In the genomic region with DNA sequence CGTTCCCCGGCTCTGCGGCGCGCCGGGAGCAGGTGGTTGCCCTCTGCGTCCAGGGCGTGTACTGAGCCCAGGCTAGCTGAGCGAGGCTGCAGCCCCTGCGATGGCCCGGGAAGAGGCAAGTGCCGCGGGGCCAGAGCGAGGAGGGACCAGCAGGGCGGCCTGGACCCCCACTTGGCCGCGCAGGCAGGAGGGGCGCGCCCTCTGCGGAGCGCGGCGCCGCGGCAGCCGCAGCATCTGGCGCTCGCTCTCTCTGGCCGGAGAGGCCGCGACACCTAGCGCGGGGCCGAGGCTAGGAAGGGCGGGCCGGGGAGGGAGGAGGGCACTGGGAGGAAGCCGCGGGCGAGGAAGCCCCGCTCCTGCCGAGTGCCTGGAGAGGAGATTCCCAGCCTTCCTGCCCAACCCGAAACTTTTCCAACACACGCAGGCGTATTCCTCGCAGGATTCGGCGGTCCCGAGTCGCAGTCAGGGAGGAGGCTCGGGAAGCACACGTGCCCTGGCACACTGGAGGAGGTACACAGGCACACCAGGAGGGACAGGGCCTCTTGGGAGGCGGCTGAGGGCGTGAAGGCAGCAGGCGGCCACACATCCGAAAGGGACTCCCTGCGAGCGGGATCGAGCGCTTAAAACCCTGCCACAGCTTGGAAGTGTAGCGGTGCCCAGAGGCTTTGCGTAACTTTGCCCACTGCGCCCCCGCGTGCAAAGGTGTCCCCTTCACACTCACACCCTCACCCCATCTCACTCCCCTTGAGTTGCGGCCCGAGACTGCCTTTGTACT, we compare ENCODE assay signal across 1 cellular context.
TF ChIP-seq lines count a peak whose summit lies in the region.

No MANE protein-coding gene starts in this region.

TF ChIP-seq in HepG2, 621 proteins besides CTCF, POLR2A, EP300 and RAD21 (continued from another document and continues in another):
- TF ChIP-seq, protein P1, sequence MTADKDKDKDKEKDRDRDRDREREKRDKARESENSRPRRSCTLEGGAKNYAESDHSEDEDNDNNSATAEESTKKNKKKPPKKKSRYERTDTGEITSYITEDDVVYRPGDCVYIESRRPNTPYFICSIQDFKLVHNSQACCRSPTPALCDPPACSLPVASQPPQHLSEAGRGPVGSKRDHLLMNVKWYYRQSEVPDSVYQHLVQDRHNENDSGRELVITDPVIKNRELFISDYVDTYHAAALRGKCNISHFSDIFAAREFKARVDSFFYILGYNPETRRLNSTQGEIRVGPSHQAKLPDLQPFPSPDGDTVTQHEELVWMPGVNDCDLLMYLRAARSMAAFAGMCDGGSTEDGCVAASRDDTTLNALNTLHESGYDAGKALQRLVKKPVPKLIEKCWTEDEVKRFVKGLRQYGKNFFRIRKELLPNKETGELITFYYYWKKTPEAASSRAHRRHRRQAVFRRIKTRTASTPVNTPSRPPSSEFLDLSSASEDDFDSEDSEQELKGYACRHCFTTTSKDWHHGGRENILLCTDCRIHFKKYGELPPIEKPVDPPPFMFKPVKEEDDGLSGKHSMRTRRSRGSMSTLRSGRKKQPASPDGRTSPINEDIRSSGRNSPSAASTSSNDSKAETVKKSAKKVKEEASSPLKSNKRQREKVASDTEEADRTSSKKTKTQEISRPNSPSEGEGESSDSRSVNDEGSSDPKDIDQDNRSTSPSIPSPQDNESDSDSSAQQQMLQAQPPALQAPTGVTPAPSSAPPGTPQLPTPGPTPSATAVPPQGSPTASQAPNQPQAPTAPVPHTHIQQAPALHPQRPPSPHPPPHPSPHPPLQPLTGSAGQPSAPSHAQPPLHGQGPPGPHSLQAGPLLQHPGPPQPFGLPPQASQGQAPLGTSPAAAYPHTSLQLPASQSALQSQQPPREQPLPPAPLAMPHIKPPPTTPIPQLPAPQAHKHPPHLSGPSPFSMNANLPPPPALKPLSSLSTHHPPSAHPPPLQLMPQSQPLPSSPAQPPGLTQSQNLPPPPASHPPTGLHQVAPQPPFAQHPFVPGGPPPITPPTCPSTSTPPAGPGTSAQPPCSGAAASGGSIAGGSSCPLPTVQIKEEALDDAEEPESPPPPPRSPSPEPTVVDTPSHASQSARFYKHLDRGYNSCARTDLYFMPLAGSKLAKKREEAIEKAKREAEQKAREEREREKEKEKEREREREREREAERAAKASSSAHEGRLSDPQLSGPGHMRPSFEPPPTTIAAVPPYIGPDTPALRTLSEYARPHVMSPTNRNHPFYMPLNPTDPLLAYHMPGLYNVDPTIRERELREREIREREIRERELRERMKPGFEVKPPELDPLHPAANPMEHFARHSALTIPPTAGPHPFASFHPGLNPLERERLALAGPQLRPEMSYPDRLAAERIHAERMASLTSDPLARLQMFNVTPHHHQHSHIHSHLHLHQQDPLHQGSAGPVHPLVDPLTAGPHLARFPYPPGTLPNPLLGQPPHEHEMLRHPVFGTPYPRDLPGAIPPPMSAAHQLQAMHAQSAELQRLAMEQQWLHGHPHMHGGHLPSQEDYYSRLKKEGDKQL (CRISPR knock-in tag; IDR thresholded peaks at IDR 0.05; ENCODE audit: low read depth) = no peak
- TF ChIP-seq CHD2 (IDR thresholded peaks at IDR 0.05; ENCODE audit: low read depth, low read length) (0 out of 2 replicates have a peak, but pooled peaks have one; percentile 25), SOX13 (IDR thresholded peaks at IDR 0.05) (no peak), SOX13 (CRISPR knock-in tag; conservative IDR thresholded peaks at IDR 0.05 in 1 of 2, IDR thresholded peaks at IDR 0.05 in 1 of 2) (no peak; a peak in 1 of 4 replicates), ZNF850 (CRISPR knock-in tag; conservative IDR thresholded peaks at IDR 0.05) (no peak), SRSF1 (optimal IDR thresholded peaks at IDR 0.05; ENCODE audit: low read depth, low read length) (no peak), ZNF251 (CRISPR knock-in tag; IDR thresholded peaks at IDR 0.05) (0 out of 2 replicates have a peak, but pooled peaks have one; percentile 44), PITX1 (CRISPR knock-in tag; IDR thresholded peaks at IDR 0.05) (no peak), ZNF670 (CRISPR knock-in tag; IDR thresholded peaks at IDR 0.05; ENCODE audit: borderline replicate concordance) (no peak), SPEN (CRISPR knock-in tag; IDR thresholded peaks at IDR 0.05; ENCODE audit: low read depth) (no peak), MTA3 (CRISPR knock-in tag; IDR thresholded peaks at IDR 0.05) (no peak), NPAS2 (CRISPR knock-in tag; IDR thresholded peaks at IDR 0.05; ENCODE audit: borderline replicate concordance) (no peak), ZNF205 (CRISPR knock-in tag; IDR thresholded peaks at IDR 0.05) (0 out of 2 replicates have a peak, but pooled peaks have one; percentile 26), ZNF883 (CRISPR knock-in tag; IDR thresholded peaks at IDR 0.05; ENCODE audit: not compliant biosample characterization) (peak; percentile 76), HBP1 (CRISPR knock-in tag; IDR thresholded peaks at IDR 0.05; ENCODE audit: low read depth) (no peak), GMEB1 (CRISPR knock-in tag; IDR thresholded peaks at IDR 0.05; ENCODE audit: borderline replicate concordance) (no peak), ZNF891 (CRISPR knock-in tag; IDR thresholded peaks at IDR 0.05) (peak; percentile 63; the same call in 1 of the 2 replicates), ZNF639 (CRISPR knock-in tag; conservative IDR thresholded peaks at IDR 0.05) (no peak), ZSCAN5A (CRISPR knock-in tag; IDR thresholded peaks at IDR 0.05; ENCODE audit: borderline replicate concordance) (no peak), SALL2 (CRISPR knock-in tag; IDR thresholded peaks at IDR 0.05) (0 out of 2 replicates have a peak, but pooled peaks have one; percentile 54), KLF9 (CRISPR knock-in tag; IDR thresholded peaks at IDR 0.05; ENCODE audit: low read depth) (no peak), ARID3A (IDR thresholded peaks at IDR 0.05; ENCODE audit: low read depth, low read length) (no peak), ZNF331 (CRISPR knock-in tag; IDR thresholded peaks at IDR 0.05) (0 out of 2 replicates have a peak, but pooled peaks have one; percentile 15)
- TF ChIP-seq, protein P2, sequence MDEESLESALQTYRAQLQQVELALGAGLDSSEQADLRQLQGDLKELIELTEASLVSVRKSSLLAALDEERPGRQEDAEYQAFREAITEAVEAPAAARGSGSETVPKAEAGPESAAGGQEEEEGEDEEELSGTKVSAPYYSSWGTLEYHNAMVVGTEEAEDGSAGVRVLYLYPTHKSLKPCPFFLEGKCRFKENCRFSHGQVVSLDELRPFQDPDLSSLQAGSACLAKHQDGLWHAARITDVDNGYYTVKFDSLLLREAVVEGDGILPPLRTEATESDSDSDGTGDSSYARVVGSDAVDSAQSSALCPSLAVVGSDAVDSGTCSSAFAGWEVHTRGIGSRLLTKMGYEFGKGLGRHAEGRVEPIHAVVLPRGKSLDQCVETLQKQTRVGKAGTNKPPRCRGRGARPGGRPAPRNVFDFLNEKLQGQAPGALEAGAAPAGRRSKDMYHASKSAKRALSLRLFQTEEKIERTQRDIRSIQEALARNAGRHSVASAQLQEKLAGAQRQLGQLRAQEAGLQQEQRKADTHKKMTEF (CRISPR knock-in tag; IDR thresholded peaks at IDR 0.05) = peak; percentile 67; the same call in 1 of the 2 replicates
- TF ChIP-seq, protein P3, sequence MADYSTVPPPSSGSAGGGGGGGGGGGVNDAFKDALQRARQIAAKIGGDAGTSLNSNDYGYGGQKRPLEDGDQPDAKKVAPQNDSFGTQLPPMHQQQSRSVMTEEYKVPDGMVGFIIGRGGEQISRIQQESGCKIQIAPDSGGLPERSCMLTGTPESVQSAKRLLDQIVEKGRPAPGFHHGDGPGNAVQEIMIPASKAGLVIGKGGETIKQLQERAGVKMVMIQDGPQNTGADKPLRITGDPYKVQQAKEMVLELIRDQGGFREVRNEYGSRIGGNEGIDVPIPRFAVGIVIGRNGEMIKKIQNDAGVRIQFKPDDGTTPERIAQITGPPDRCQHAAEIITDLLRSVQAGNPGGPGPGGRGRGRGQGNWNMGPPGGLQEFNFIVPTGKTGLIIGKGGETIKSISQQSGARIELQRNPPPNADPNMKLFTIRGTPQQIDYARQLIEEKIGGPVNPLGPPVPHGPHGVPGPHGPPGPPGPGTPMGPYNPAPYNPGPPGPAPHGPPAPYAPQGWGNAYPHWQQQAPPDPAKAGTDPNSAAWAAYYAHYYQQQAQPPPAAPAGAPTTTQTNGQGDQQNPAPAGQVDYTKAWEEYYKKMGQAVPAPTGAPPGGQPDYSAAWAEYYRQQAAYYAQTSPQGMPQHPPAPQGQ (CRISPR knock-in tag; IDR thresholded peaks at IDR 0.05; ENCODE audit: borderline replicate concordance) = no peak
- TF ChIP-seq, protein P4, sequence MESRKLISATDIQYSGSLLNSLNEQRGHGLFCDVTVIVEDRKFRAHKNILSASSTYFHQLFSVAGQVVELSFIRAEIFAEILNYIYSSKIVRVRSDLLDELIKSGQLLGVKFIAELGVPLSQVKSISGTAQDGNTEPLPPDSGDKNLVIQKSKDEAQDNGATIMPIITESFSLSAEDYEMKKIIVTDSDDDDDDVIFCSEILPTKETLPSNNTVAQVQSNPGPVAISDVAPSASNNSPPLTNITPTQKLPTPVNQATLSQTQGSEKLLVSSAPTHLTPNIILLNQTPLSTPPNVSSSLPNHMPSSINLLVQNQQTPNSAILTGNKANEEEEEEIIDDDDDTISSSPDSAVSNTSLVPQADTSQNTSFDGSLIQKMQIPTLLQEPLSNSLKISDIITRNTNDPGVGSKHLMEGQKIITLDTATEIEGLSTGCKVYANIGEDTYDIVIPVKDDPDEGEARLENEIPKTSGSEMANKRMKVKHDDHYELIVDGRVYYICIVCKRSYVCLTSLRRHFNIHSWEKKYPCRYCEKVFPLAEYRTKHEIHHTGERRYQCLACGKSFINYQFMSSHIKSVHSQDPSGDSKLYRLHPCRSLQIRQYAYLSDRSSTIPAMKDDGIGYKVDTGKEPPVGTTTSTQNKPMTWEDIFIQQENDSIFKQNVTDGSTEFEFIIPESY (CRISPR knock-in tag; IDR thresholded peaks at IDR 0.05) = peak; percentile 87
- TF ChIP-seq, protein P5, sequence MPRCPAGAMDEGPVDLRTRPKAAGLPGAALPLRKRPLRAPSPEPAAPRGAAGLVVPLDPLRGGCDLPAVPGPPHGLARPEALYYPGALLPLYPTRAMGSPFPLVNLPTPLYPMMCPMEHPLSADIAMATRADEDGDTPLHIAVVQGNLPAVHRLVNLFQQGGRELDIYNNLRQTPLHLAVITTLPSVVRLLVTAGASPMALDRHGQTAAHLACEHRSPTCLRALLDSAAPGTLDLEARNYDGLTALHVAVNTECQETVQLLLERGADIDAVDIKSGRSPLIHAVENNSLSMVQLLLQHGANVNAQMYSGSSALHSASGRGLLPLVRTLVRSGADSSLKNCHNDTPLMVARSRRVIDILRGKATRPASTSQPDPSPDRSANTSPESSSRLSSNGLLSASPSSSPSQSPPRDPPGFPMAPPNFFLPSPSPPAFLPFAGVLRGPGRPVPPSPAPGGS (CRISPR knock-in tag; IDR thresholded peaks at IDR 0.05) = peak; percentile 86
